ENCODE assay signal across 8 cellular contexts in genomic region chr7:97117372-97118188, GRCh38. TPM values are rescaled to one million over a fixed set of nuclear protein-coding genes. Genes with fewer than 3 reads are reported as not detected.
DNase-seq lines count a peak whose midpoint lies in the region; ATAC-seq and TF ChIP-seq lines count a peak whose summit lies in the region.

SDHAF3 (plus strand) TSS chr7:97117698; CDS start chr7:97117724, 26 bp downstream.

- peaks cover 15% of the 10 kb centered on the region for H3K9me3 Mint-ChIP-seq in activated CD4-positive, alpha-beta T cell treated with anti-CD3 and anti-CD28 coated beads, Interleukin-2, amount 10 ng/mL, durations not matched to agents 7 days and 5 days

- peak; percentile 29 for TF ChIP-seq CTCF in C4-2B (conservative IDR thresholded peaks at IDR 0.05)

- POLR2A ChIA-PET in activated CD4-positive, alpha-beta T cell treated with anti-CD3 and anti-CD28 coated beads, Interleukin-2, amount 10 ng/mL, durations not matched to agents 7 days and 5 days (lab: Charles Lee): no interaction called here

- CTCF ChIA-PET in activated CD4-positive, alpha-beta T cell treated with anti-CD3 and anti-CD28 coated beads, Interleukin-2, amount 10 ng/mL, durations not matched to agents 7 days and 5 days (lab: Charles Lee): interaction anchor here (0.8 to 1.9 kb wide), 6 partner anchors 8 to 55 kb away, joined by 3 to 8 read pairs (median 3); no protein-coding TSS in a partner anchor

- H3K27ac ChIP-seq in C4-2B: peak within 1 kb of the TSS; percentile 80

- no peaks in the 10 kb centered on the region for H3K27me3 Mint-ChIP-seq in activated CD4-positive, alpha-beta T cell treated with anti-CD3 and anti-CD28 coated beads, Interleukin-2, amount 10 ng/mL, durations not matched to agents 7 days and 5 days

- H3K36me3 Mint-ChIP-seq in activated CD4-positive, alpha-beta T cell treated with anti-CD3 and anti-CD28 coated beads, Interleukin-2, amount 10 ng/mL, durations not matched to agents 7 days and 5 days (ENCODE audit: low read depth): peaks cover 21% of the 10 kb centered on the region

- peak; percentile 90 for ATAC-seq in GM19328 (IDR thresholded peaks at IDR 0.05; ENCODE audit: unreplicated experiment)
- ATAC-seq in HG03520 (IDR thresholded peaks at IDR 0.05; ENCODE audit: unreplicated experiment): peak; percentile 93
- ATAC-seq in left lobe of liver: peak; percentile 97

- H3K4me3 Mint-ChIP-seq in activated CD4-positive, alpha-beta T cell treated with anti-CD3 and anti-CD28 coated beads, Interleukin-2, amount 10 ng/mL, durations not matched to agents 7 days and 5 days: peak within 1 kb of the TSS; percentile 89

- H3K27ac Mint-ChIP-seq in activated CD4-positive, alpha-beta T cell treated with anti-CD3 and anti-CD28 coated beads, Interleukin-2, amount 10 ng/mL, durations not matched to agents 7 days and 5 days: peak within 1 kb of the TSS; percentile 98

- H3K4me1 Mint-ChIP-seq in activated CD4-positive, alpha-beta T cell treated with anti-CD3 and anti-CD28 coated beads, Interleukin-2, amount 10 ng/mL, durations not matched to agents 7 days and 5 days: peaks cover 42% of the 10 kb centered on the region

- peak; percentile 100 for DNase-seq in NCI-H69 (lab: John Stamatoyannopoulos, UW)
- DNase-seq in activated CD4-positive, alpha-beta T cell treated with anti-CD3 and anti-CD28 coated beads, Interleukin-2, amount 10 ng/mL, durations not matched to agents 7 days and 5 days: peak; percentile 98
- DNase-seq in cortex of kidney (lab: John Stamatoyannopoulos, UW): peak; percentile 50
- peak; percentile 98 for DNase-seq in left lobe of liver (ENCODE audit: low spot score)
- peak; percentile 97 for DNase-seq in stimulated activated CD4-positive, alpha-beta T cell treated with anti-CD3 and anti-CD28 coated beads, Interleukin-2, amount 100 ng/mL, for 4 hours (ENCODE audit: low read depth)

RNA-seq across cellular contexts. Expression of gene SDHAF3, which starts in this region (rescaled TPM):
- 10 to 100 TPM; 15.1 to 19.2 TPM for total RNA-seq in activated CD4-positive, alpha-beta T cell treated with anti-CD3 and anti-CD28 coated beads, Interleukin-2, amount 10 ng/mL, durations not matched to agents 7 days and 5 days
- 14.8 TPM for total RNA-seq in left lobe of liver

Comparison
In these comparisons a context has a peak if more than half of its experiments do, and no peak if none do; other contexts are left out.
1. Peak in every context shown above with its lines: DNase-seq, ATAC-seq and H3K27ac ChIP-seq.
2. DNase-seq: peak in every context shown above with its lines; median percentile 100 in NCI-H69; 98 in activated CD4-positive, alpha-beta T cell treated with anti-CD3 and anti-CD28 coated beads, Interleukin-2, amount 10 ng/mL, durations not matched to agents 7 days and 5 days; 98 in left lobe of liver; 97 in stimulated activated CD4-positive, alpha-beta T cell treated with anti-CD3 and anti-CD28 coated beads, Interleukin-2, amount 100 ng/mL, for 4 hours; 50 in cortex of kidney.